ENCODE assay signal across 8 cellular contexts in the genomic region with DNA sequence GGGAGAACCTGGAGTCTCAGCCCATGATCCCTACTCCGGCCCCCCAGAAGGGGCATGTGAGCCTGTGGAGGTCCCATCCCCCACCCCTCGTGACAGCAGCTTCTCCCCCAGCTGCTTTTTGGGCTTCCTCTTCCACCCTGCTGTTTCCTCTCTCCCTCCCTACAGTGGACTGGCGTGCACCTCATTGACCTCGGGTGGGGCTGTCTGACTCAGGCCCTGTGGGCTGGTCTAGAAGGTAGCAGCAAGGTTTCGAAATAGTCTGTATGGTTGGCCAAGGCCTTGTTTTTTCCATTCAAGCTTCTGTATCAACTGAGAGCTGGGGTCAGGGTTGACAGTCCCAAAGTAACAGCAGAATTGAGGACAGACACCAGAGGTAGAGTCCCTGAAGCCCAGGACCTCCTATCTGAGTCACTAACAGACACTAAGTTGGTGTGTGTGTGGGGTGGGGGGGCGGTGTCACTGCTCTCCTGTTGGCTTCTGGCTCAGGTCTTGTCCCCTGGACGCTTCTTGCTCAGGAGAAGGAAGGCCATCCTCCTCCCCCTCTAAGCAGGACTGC. TPM values are rescaled to one million over a fixed set of nuclear protein-coding genes. Genes with fewer than 3 reads are reported as not detected.
DNase-seq lines count a peak whose midpoint lies in the region; ATAC-seq and TF ChIP-seq lines count a peak whose summit lies in the region.

No MANE protein-coding gene starts in this region.

- DNase-seq in GM10248 (ENCODE audit: extremely low spot score) (peak; percentile 83), HS-5 (ENCODE audit: low read depth) (peak; percentile 63), immature natural killer cell (peak in 2 of 3 donors; percentile 9 to 13), glutamatergic neuron (no peak)
- DNase-seq in activated naive CD8-positive, alpha-beta T cell treated with anti-CD3 and anti-CD28 coated beads, Interleukin-2, amount 10 ng/mL, durations not matched to agents 7 days and 5 days = no peak
- no peak for DNase-seq in central memory CD4-positive, alpha-beta T cell

- peaks cover 15% of the 10 kb centered on the region for H3K4me1 Mint-ChIP-seq in activated naive CD8-positive, alpha-beta T cell treated with anti-CD3 and anti-CD28 coated beads, Interleukin-2, amount 10 ng/mL, durations not matched to agents 7 days and 5 days
- H3K4me1 Mint-ChIP-seq in immature natural killer cell (peaks cover 17 to 25% of the 10 kb centered on the region in 2 donors), glutamatergic neuron (ENCODE audit: low read depth, unreplicated experiment) (no peaks in the 10 kb centered on the region)

- no peaks in the 10 kb centered on the region for H3K9me3 ChIP-seq in subcutaneous abdominal adipose tissue (ENCODE audit: control insufficient read depth in 5 of 5, low read length in 5 of 5)

- H3K9ac ChIP-seq in subcutaneous abdominal adipose tissue (ENCODE audit: low read length in 5 of 5) = peak overlapping the region in 2 of 5 donors; percentile 18 to 20

- H3K4me3 Mint-ChIP-seq in activated naive CD8-positive, alpha-beta T cell treated with anti-CD3 and anti-CD28 coated beads, Interleukin-2, amount 10 ng/mL, durations not matched to agents 7 days and 5 days = peak overlapping the region; percentile 25
- H3K4me3 Mint-ChIP-seq in immature natural killer cell (peak overlapping the region in 2 of 5 donors; percentile 20 to 46), glutamatergic neuron (ENCODE audit: unreplicated experiment) (no peak overlapping the region)

- CTCF ChIA-PET in GM10248 (lab: Yijun Ruan, JAX) = interaction anchor here (1.0 to 1.5 kb wide), 5 partner anchors 10 to 72 kb away, joined by 3 to 8 read pairs (median 3); no protein-coding TSS in a partner anchor

- no peak for TF ChIP-seq CTCF in GM10248 (IDR thresholded peaks at IDR 0.05; ENCODE audit: control extremely low read depth, extremely low read depth, low read depth, missing control alignments)
- TF ChIP-seq CTCF in glutamatergic neuron (IDR thresholded peaks at IDR 0.05; ENCODE audit: partially characterized antibody, unreplicated experiment) = no peak

- H3K27ac ChIP-seq in subcutaneous abdominal adipose tissue (ENCODE audit: low read depth, low read length) = peak overlapping the region; percentile 11

- ATAC-seq in GM21528 (IDR thresholded peaks at IDR 0.05; ENCODE audit: low FRiP score, unreplicated experiment) = peak; percentile 71
- ATAC-seq in activated naive CD8-positive, alpha-beta T cell treated with anti-CD3 and anti-CD28 coated beads, Interleukin-2, amount 10 ng/mL, durations not matched to agents 7 days and 5 days (ENCODE audit: low read depth) = peak; percentile 84

- peaks cover 0 to 10% (median 5%) of the 10 kb centered on the region in 5 donors for H3K27me3 ChIP-seq in subcutaneous abdominal adipose tissue (ENCODE audit: control insufficient read depth in 5 of 5, insufficient read depth in 4 of 5, low read length in 5 of 5)

- peaks cover 4 to 53% (median 15%) of the 10 kb centered on the region in 5 donors for H3K4me1 ChIP-seq in subcutaneous abdominal adipose tissue (ENCODE audit: control insufficient read depth in 5 of 5, insufficient read depth in 5 of 5, low read length in 5 of 5)

- H3K4me3 ChIP-seq in subcutaneous abdominal adipose tissue (ENCODE audit: low read depth in 1 of 5, low read length in 5 of 5) = no peak overlapping the region

- no peaks in the 10 kb centered on the region for H3K36me3 Mint-ChIP-seq in activated naive CD8-positive, alpha-beta T cell treated with anti-CD3 and anti-CD28 coated beads, Interleukin-2, amount 10 ng/mL, durations not matched to agents 7 days and 5 days
- H3K36me3 Mint-ChIP-seq in immature natural killer cell = no peaks in the 10 kb centered on the region
- no peaks in the 10 kb centered on the region for H3K36me3 Mint-ChIP-seq in glutamatergic neuron (ENCODE audit: unreplicated experiment)

- peak overlapping the region; percentile 64 for H3K27ac Mint-ChIP-seq in activated naive CD8-positive, alpha-beta T cell treated with anti-CD3 and anti-CD28 coated beads, Interleukin-2, amount 10 ng/mL, durations not matched to agents 7 days and 5 days
- H3K27ac Mint-ChIP-seq in immature natural killer cell (peak overlapping the region; percentile 21 to 71 (median 55)), glutamatergic neuron (ENCODE audit: unreplicated experiment) (no peak overlapping the region)

- no peaks in the 10 kb centered on the region for H3K36me3 ChIP-seq in subcutaneous abdominal adipose tissue (ENCODE audit: control insufficient read depth in 5 of 5, insufficient read depth in 5 of 5, low read length in 5 of 5)

- POLR2A ChIA-PET in GM10248 (lab: Yijun Ruan, JAX) = no interaction called here
- POLR2A ChIA-PET in activated naive CD8-positive, alpha-beta T cell treated with anti-CD3 and anti-CD28 coated beads, Interleukin-2, amount 10 ng/mL, durations not matched to agents 7 days and 5 days (lab: Charles Lee) = interaction anchor here (1.0 kb wide), 1 partner anchor 40 kb away, joined by 3 read pairs; a partner anchor contains a TSS

- no peaks in the 10 kb centered on the region for H3K9me3 Mint-ChIP-seq in activated naive CD8-positive, alpha-beta T cell treated with anti-CD3 and anti-CD28 coated beads, Interleukin-2, amount 10 ng/mL, durations not matched to agents 7 days and 5 days
- H3K9me3 Mint-ChIP-seq in immature natural killer cell (no peaks in the 10 kb centered on the region), glutamatergic neuron (ENCODE audit: unreplicated experiment) (no peaks in the 10 kb centered on the region)

- H3K27me3 Mint-ChIP-seq in activated naive CD8-positive, alpha-beta T cell treated with anti-CD3 and anti-CD28 coated beads, Interleukin-2, amount 10 ng/mL, durations not matched to agents 7 days and 5 days = peaks cover 5% of the 10 kb centered on the region
- H3K27me3 Mint-ChIP-seq in immature natural killer cell (ENCODE audit: low read depth in 3 of 3) (peaks cover 1 to 5% (median 3%) of the 10 kb centered on the region in 3 donors), glutamatergic neuron (ENCODE audit: unreplicated experiment) (peaks cover 2% of the 10 kb centered on the region)

RNA-seq across cellular contexts. Expression of a gene that starts 7.7 kb away (rescaled TPM):
- 1 to 10 TPM; 3.5 TPM for total RNA-seq in activated naive CD8-positive, alpha-beta T cell treated with anti-CD3 and anti-CD28 coated beads, Interleukin-2, amount 10 ng/mL, durations not matched to agents 7 days and 5 days
- 1 to 10 TPM in 1 of 3 donors, under 1 TPM in 2; 0.37 to 2.1 (median 0.61) TPM for polyA plus RNA-seq in immature natural killer cell
- total RNA-seq in glutamatergic neuron (ENCODE audit: unreplicated experiment) = 0.74 TPM

RNA-seq across cellular contexts. Expression of a gene that starts 40.6 kb away (rescaled TPM):
- total RNA-seq in activated naive CD8-positive, alpha-beta T cell treated with anti-CD3 and anti-CD28 coated beads, Interleukin-2, amount 10 ng/mL, durations not matched to agents 7 days and 5 days = 10 to 100 TPM; 13.1 to 14.3 TPM
- polyA plus RNA-seq in immature natural killer cell = 10 to 100 TPM; 39.9 to 54.9 (median 46.6) TPM
- total RNA-seq in glutamatergic neuron (ENCODE audit: unreplicated experiment) = 15.8 TPM

Comparison
In these comparisons a context has a peak if more than half of its experiments do, and no peak if none do; other contexts are left out.
1. DNase-seq: peak in GM10248 (single experiment), HS-5 (single experiment) and immature natural killer cell (2 of 3); none in activated naive CD8-positive, alpha-beta T cell treated with anti-CD3 and anti-CD28 coated beads, Interleukin-2, amount 10 ng/mL, durations not matched to agents 7 days and 5 days (single experiment), central memory CD4-positive, alpha-beta T cell (single experiment) and glutamatergic neuron (single experiment).